ENCODE assay signal across 1 cellular context in genomic region chr1:43666608-43667007, GRCh38.
TF ChIP-seq lines count a peak whose summit lies in the region.

No MANE protein-coding gene starts in this region.

TF ChIP-seq in HEK293, 187 proteins besides CTCF, POLR2A, EP300 and RAD21 (continued from another document):
- TF ChIP-seq, protein P1, sequence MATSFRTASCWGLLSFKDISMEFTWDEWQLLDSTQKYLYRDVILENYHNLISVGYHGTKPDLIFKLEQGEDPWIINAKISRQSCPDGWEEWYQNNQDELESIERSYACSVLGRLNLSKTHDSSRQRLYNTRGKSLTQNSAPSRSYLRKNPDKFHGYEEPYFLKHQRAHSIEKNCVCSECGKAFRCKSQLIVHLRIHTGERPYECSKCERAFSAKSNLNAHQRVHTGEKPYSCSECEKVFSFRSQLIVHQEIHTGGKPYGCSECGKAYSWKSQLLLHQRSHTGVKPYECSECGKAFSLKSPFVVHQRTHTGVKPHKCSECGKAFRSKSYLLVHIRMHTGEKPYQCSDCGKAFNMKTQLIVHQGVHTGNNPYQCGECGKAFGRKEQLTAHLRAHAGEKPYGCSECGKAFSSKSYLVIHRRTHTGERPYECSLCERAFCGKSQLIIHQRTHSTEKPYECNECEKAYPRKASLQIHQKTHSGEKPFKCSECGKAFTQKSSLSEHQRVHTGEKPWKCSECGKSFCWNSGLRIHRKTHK (tag by site-specific recombination; IDR thresholded peaks at IDR 0.05): no peak
- peak; percentile 87 for TF ChIP-seq ZBTB44 (tag by site-specific recombination; IDR thresholded peaks at IDR 0.05)
- peak; percentile 97 for TF ChIP-seq FEZF1 (tag by site-specific recombination; IDR thresholded peaks at IDR 0.05)
- TF ChIP-seq MZF1 (tag by site-specific recombination; IDR thresholded peaks at IDR 0.05; ENCODE audit: borderline replicate concordance): peak; percentile 89; the same call in 1 of the 2 replicates
